Comparison of ENCODE assay signal across 9 cellular contexts in genomic region chr11:18310800-18311340, GRCh38. TPM values are rescaled to one million over a fixed set of nuclear protein-coding genes. Genes with fewer than 3 reads are reported as not detected.
DNase-seq lines count a peak whose midpoint lies in the region; ATAC-seq and TF ChIP-seq lines count a peak whose summit lies in the region.
"Had no signal": no experiment of that assay in that cellular context is flagged by ENCODE, and none has a peak within 500 bp of the region (broad histone marks: within the 10 kb centered on the region; RNA-seq: fewer than 3 reads in every experiment).

No MANE protein-coding gene starts in this region.

- no peaks in the 10 kb centered on the region for H3K4me1 Mint-ChIP-seq in CD4-positive, alpha-beta T cell (ENCODE audit: low read depth)

- no peak overlapping the region for H3K9ac ChIP-seq in adipocyte (ENCODE audit: low read length)

- H3K27me3 Mint-ChIP-seq in CD4-positive, alpha-beta T cell, result no peaks in the 10 kb centered on the region

- CTCF ChIA-PET in CD4-positive, alpha-beta T cell (lab: Charles Lee), result interaction anchor here (0.6 kb wide), 1 partner anchor 299 kb away, joined by 3 read pairs; no protein-coding TSS in a partner anchor

- H3K4me3 ChIP-seq in adipocyte (ENCODE audit: low read length), result no peak overlapping the region

- H3K4me1 ChIP-seq in adipocyte (ENCODE audit: control insufficient read depth, insufficient read depth, low read length), result peaks cover 42% of the 10 kb centered on the region

- peaks cover 54% of the 10 kb centered on the region for H3K36me3 ChIP-seq in adipocyte (ENCODE audit: control insufficient read depth, insufficient read depth, low read length, severe bottlenecking)

- no peaks in the 10 kb centered on the region for H3K9me3 ChIP-seq in adipocyte (ENCODE audit: control insufficient read depth, low read length)
- H3K9me3 ChIP-seq in CD4-positive, alpha-beta T cell (ENCODE audit: control insufficient read depth, low read length), result no peaks in the 10 kb centered on the region

- H3K27me3 ChIP-seq in adipocyte (replicated peaks; ENCODE audit: control insufficient read depth, insufficient read depth, low read length), result no peaks in the 10 kb centered on the region
- H3K27me3 ChIP-seq in CD4-positive, alpha-beta T cell (ENCODE audit: control insufficient read depth, insufficient read depth, low read length), result no peaks in the 10 kb centered on the region

- TF ChIP-seq CTCF in CD4-positive, alpha-beta T cell (IDR thresholded peaks at IDR 0.05), result no peak

- POLR2A ChIA-PET in CD4-positive, alpha-beta T cell (lab: Charles Lee), result no interaction called here

- DNase-seq in adipocyte (ENCODE audit: low read depth) (peak; percentile 61), renal cortical epithelial cell (ENCODE audit: low read depth) (peak; percentile 38), HK-2 (ENCODE audit: unreplicated experiment) (no peak), AG20443 (ENCODE audit: low spot score) (no peak), OCI-M2 (lab: John Stamatoyannopoulos, UW; ENCODE audit: unreplicated experiment) (no peak)
- DNase-seq in CD4-positive, alpha-beta T cell, result no peak
- DNase-seq: NCI-H1694 treated with DMSO at 0.1 percent for 48 hours had no signal

- no peak overlapping the region for H3K27ac ChIP-seq in CD4-positive, alpha-beta T cell (ENCODE audit: low read depth, low read length)

- no peak overlapping the region for H3K27ac Mint-ChIP-seq in CD4-positive, alpha-beta T cell

- ATAC-seq in GM18519 (IDR thresholded peaks at IDR 0.05; ENCODE audit: low FRiP score, unreplicated experiment) (peak; percentile 63), HG03159 (IDR thresholded peaks at IDR 0.05; ENCODE audit: unreplicated experiment) (peak; percentile 71)
- ATAC-seq in CD4-positive, alpha-beta T cell (ENCODE audit: poor library complexity), result no peak

- no peaks in the 10 kb centered on the region for H3K9me3 Mint-ChIP-seq in CD4-positive, alpha-beta T cell

- H3K36me3 Mint-ChIP-seq in CD4-positive, alpha-beta T cell (ENCODE audit: low read depth), result peaks cover 78% of the 10 kb centered on the region

- H3K4me3 Mint-ChIP-seq in CD4-positive, alpha-beta T cell, result no peak overlapping the region

- intact Hi-C loops in CD4-positive, alpha-beta T cell (cut with DNase I, micrococcal nuclease), result no loop called here

RNA-seq across cellular contexts. Expression of gene HPS5, which starts 11.1 kb away (rescaled TPM):
- 54.1 and 59.2 TPM in 2 replicates for total RNA-seq in renal cortical epithelial cell
- 1 to 10 TPM; 8.8 to 9.3 TPM for total RNA-seq in CD4-positive, alpha-beta T cell

RNA-seq across cellular contexts. Expression of gene GTF2H1, which starts 11.5 kb away (rescaled TPM):
- 67.6 and 72.2 TPM in 2 replicates for total RNA-seq in renal cortical epithelial cell
- total RNA-seq in CD4-positive, alpha-beta T cell, result 10 to 100 TPM; 15.1 to 17.7 TPM

RNA-seq across cellular contexts. Expression of gene SAA1, which starts 44.8 kb away (rescaled TPM):
- 137 and 322 TPM in 2 replicates for total RNA-seq in renal cortical epithelial cell
- not detected for total RNA-seq in CD4-positive, alpha-beta T cell

Comparison
In these comparisons a context has a peak if more than half of its experiments do, and no peak if none do; other contexts are left out.
1. DNase-seq: peak in adipocyte (single experiment) and renal cortical epithelial cell (single experiment); none in HK-2 (single experiment), AG20443 (single experiment), CD4-positive, alpha-beta T cell (0 of 10) and OCI-M2 (single experiment).
2. RNA of gene SAA1, which starts 44.8 kb away (total RNA-seq): 137 to 322 TPM in renal cortical epithelial cell; not detected in CD4-positive, alpha-beta T cell; every median in the first group is over 100 times any median in the second.